ENCODE assay signal across 8 cellular contexts in genomic region chr22:26461188-26461810, GRCh38. TPM values are rescaled to one million over a fixed set of nuclear protein-coding genes. Genes with fewer than 3 reads are reported as not detected.
DNase-seq lines count a peak whose midpoint lies in the region; ATAC-seq and TF ChIP-seq lines count a peak whose summit lies in the region.

No MANE protein-coding gene starts in this region.

- no peak for ATAC-seq in HG03039 (IDR thresholded peaks at IDR 0.05; ENCODE audit: unreplicated experiment)

- no peaks in the 10 kb centered on the region for H3K9me3 ChIP-seq in osteoblast (ENCODE audit: low read depth, low read length)

- no peaks in the 10 kb centered on the region for H3K27me3 ChIP-seq in osteoblast (ENCODE audit: insufficient read depth, low read length)

- peak; percentile 29 to 34 for DNase-seq in activated CD4-positive, alpha-beta T cell treated with anti-CD3 and anti-CD28 coated beads for 24 hours (ENCODE audit: low read depth in 2 of 2)
- DNase-seq in activated CD4-positive, alpha-beta T cell treated with anti-CD3 and anti-CD28 coated beads for 1 hour, result no peak
- DNase-seq in NCI-H2029 (lab: John Stamatoyannopoulos, UW) (peak; percentile 19), fibroblast of the conjunctiva (ENCODE audit: low read depth) (peak; percentile 12), osteoblast (ENCODE audit: insufficient read length, low spot score, missing footprints) (no peak), NK-92 (lab: John Stamatoyannopoulos, UW; ENCODE audit: unreplicated experiment) (no peak)
- peak; percentile 7 to 11 for DNase-seq in activated CD8-positive, alpha-beta memory T cell treated with anti-CD3 and anti-CD28 coated beads for 4 hours (ENCODE audit: low read depth in 2 of 2)

- H3K4me2 ChIP-seq in osteoblast (ENCODE audit: insufficient read depth, low read length), result no peak overlapping the region

- peaks cover 19% of the 10 kb centered on the region for H3K79me2 ChIP-seq in osteoblast (ENCODE audit: insufficient read depth, low read length)

- H2AFZ ChIP-seq in osteoblast (ENCODE audit: low read length), result no peak overlapping the region

- peak; percentile 81 for TF ChIP-seq CTCF in osteoblast (IDR thresholded peaks at IDR 0.05; ENCODE audit: extremely low read depth, low read depth, low read length)

- no peak overlapping the region for H3K4me3 ChIP-seq in osteoblast (ENCODE audit: insufficient read depth, low read length)

- H3K27ac ChIP-seq in osteoblast (ENCODE audit: low read depth, low read length), result no peak overlapping the region

- peaks cover 10% of the 10 kb centered on the region for H4K20me1 ChIP-seq in osteoblast (ENCODE audit: insufficient read depth, low read length)

- H3K36me3 ChIP-seq in osteoblast (ENCODE audit: insufficient read depth, low read length), result peaks cover 42% of the 10 kb centered on the region

- H3K4me1 ChIP-seq in osteoblast (ENCODE audit: insufficient read depth, low read length), result peaks cover 8% of the 10 kb centered on the region

RNA-seq across cellular contexts. Expression of gene HPS4, which starts 22.3 kb away (rescaled TPM):
- 47.4 and 47.7 TPM in 2 replicates for total RNA-seq in osteoblast

RNA-seq across cellular contexts. Expression of gene SRRD, which starts 22.4 kb away (rescaled TPM):
- 9.7 and 11.2 TPM in 2 replicates for total RNA-seq in osteoblast

RNA-seq across cellular contexts. Expression of gene ASPHD2, which starts 32.2 kb away (rescaled TPM):
- total RNA-seq in osteoblast, result 3.2 and 6.2 TPM in 2 replicates

RNA-seq across cellular contexts. Expression of gene TFIP11, which starts 51.0 kb away (rescaled TPM):
- 34.7 and 41.0 TPM in 2 replicates for total RNA-seq in osteoblast

Comparison
In these comparisons a context has a peak if more than half of its experiments do, and no peak if none do; other contexts are left out.
1. DNase-seq: peak in activated CD4-positive, alpha-beta T cell treated with anti-CD3 and anti-CD28 coated beads for 24 hours (2 of 2), NCI-H2029 (single experiment), activated CD8-positive, alpha-beta memory T cell treated with anti-CD3 and anti-CD28 coated beads for 4 hours (2 of 2) and fibroblast of the conjunctiva (single experiment); none in activated CD4-positive, alpha-beta T cell treated with anti-CD3 and anti-CD28 coated beads for 1 hour (single experiment), osteoblast (single experiment) and NK-92 (single experiment).